In genomic region chr9:90836396-90837080, GRCh38 we compare ENCODE assay signal across 18 cellular contexts.
"Had no signal": no experiment of that assay in that cellular context is flagged by ENCODE, and none has a peak within 500 bp of the region (broad histone marks: within the 10 kb centered on the region; RNA-seq: fewer than 3 reads in every experiment).

No MANE protein-coding gene starts in this region.

- H3K4me2 ChIP-seq: neural progenitor cell had no signal

- H3K9me3 ChIP-seq: esophagus squamous epithelium, ovary, sigmoid colon had no signal

- H3K4me1 Mint-ChIP-seq: neural progenitor cell; stimulated activated naive CD8-positive, alpha-beta T cell treated with anti-CD3 and anti-CD28 coated beads, Interleukin-15, amount 100 ng/mL, for 72 hours had no signal

- ATAC-seq: activated CD8-positive, alpha-beta T cell treated with anti-CD3 and anti-CD28 coated beads for 36 hours; stimulated activated naive CD8-positive, alpha-beta T cell treated with anti-CD3 and anti-CD28 coated beads, Interleukin-15, amount 100 ng/mL, for 72 hours had no signal

- H3K27ac Mint-ChIP-seq: activated CD8-positive, alpha-beta T cell treated with anti-CD3 and anti-CD28 coated beads for 36 hours; activated naive CD8-positive, alpha-beta T cell; neural progenitor cell; stimulated activated naive CD8-positive, alpha-beta T cell treated with anti-CD3 and anti-CD28 coated beads, Interleukin-15, amount 100 ng/mL, for 72 hours; type B pancreatic cell had no signal

- H3K36me3 ChIP-seq: neural progenitor cell, ovary, sigmoid colon had no signal

- H3K27me3 ChIP-seq: esophagus squamous epithelium, neural progenitor cell, ovary, sigmoid colon, spleen had no signal

- H3K9ac ChIP-seq: neural progenitor cell had no signal

- DNase-seq: activated CD4-positive, alpha-beta T cell treated with anti-CD3 and anti-CD28 coated beads for 48 hours; activated CD8-positive, alpha-beta memory T cell treated with anti-CD3 and anti-CD28 coated beads, Interleukin-2, amount 50 U/mL, for 4 hours; activated CD8-positive, alpha-beta T cell treated with anti-CD3 and anti-CD28 coated beads for 36 hours; activated gamma-delta T cell treated with Interleukin-2 at 50 U/mL for 16 hours; amniotic stem cell; caudate nucleus; esophagus squamous epithelium; foreskin fibroblast; glutamatergic neuron; hypothalamus; ovary; sigmoid colon; spleen; stimulated activated naive CD8-positive, alpha-beta T cell treated with anti-CD3 and anti-CD28 coated beads, Interleukin-15, amount 100 ng/mL, for 72 hours had no signal

- H3K4me3 Mint-ChIP-seq: activated CD8-positive, alpha-beta T cell treated with anti-CD3 and anti-CD28 coated beads for 36 hours; activated naive CD8-positive, alpha-beta T cell; neural progenitor cell; stimulated activated naive CD8-positive, alpha-beta T cell treated with anti-CD3 and anti-CD28 coated beads, Interleukin-15, amount 100 ng/mL, for 72 hours; type B pancreatic cell had no signal

- H3K27ac ChIP-seq: coronary artery, esophagus squamous epithelium, neural progenitor cell, ovary, sigmoid colon had no signal

- H3K9me3 Mint-ChIP-seq: activated CD8-positive, alpha-beta T cell treated with anti-CD3 and anti-CD28 coated beads for 36 hours; neural progenitor cell; stimulated activated naive CD8-positive, alpha-beta T cell treated with anti-CD3 and anti-CD28 coated beads, Interleukin-15, amount 100 ng/mL, for 72 hours; type B pancreatic cell had no signal

- H3K4me1 ChIP-seq: esophagus squamous epithelium, neural progenitor cell had no signal

- H2AFZ ChIP-seq: neural progenitor cell had no signal

- H3K36me3 Mint-ChIP-seq: activated naive CD8-positive, alpha-beta T cell; neural progenitor cell; type B pancreatic cell had no signal

- H3K27me3 Mint-ChIP-seq: activated CD8-positive, alpha-beta T cell treated with anti-CD3 and anti-CD28 coated beads for 36 hours; activated naive CD8-positive, alpha-beta T cell; type B pancreatic cell had no signal

- H3K4me3 ChIP-seq: coronary artery, esophagus squamous epithelium, neural progenitor cell, ovary, sigmoid colon, spleen had no signal
